ENCODE assay signal across 8 cellular contexts in genomic region chr14:65103150-65103760, GRCh38. TPM values are rescaled to one million over a fixed set of nuclear protein-coding genes. Genes with fewer than 3 reads are reported as not detected.
DNase-seq lines count a peak whose midpoint lies in the region; ATAC-seq and TF ChIP-seq lines count a peak whose summit lies in the region.

No MANE protein-coding gene starts in this region.

- H3K4me1 ChIP-seq in endodermal cell (ENCODE audit: control insufficient read depth, insufficient read depth, low read length): no peaks in the 10 kb centered on the region
- H3K4me1 ChIP-seq in neuron (ENCODE audit: insufficient read depth, low read length): peaks cover 10% of the 10 kb centered on the region

- no peaks in the 10 kb centered on the region for H3K9me3 ChIP-seq in endodermal cell (ENCODE audit: control insufficient read depth, low read length)
- no peaks in the 10 kb centered on the region for H3K9me3 ChIP-seq in neuron (ENCODE audit: low read length)

- H3K36me3 ChIP-seq in endodermal cell (ENCODE audit: control insufficient read depth, insufficient read depth, low read length) (peaks cover 8% of the 10 kb centered on the region), neuron (ENCODE audit: insufficient read depth, low read length) (peaks cover 1% of the 10 kb centered on the region)

- H3K36me3 Mint-ChIP-seq in endodermal cell (ENCODE audit: low read depth): peaks cover 3% of the 10 kb centered on the region

- H3K4me1 Mint-ChIP-seq in endodermal cell: peaks cover 11% of the 10 kb centered on the region

- peak overlapping the region; percentile 83 for H3K4me3 Mint-ChIP-seq in endodermal cell

- H3K4me3 ChIP-seq in endodermal cell (ENCODE audit: low read length): peak overlapping the region; percentile 91
- H3K4me3 ChIP-seq in neuron (ENCODE audit: low read length): peak overlapping the region; percentile 62

- peaks cover 14% of the 10 kb centered on the region for H3K27me3 ChIP-seq in endodermal cell (ENCODE audit: control insufficient read depth, insufficient read depth, low read length, poor library complexity, severe bottlenecking)
- H3K27me3 ChIP-seq in neuron (ENCODE audit: insufficient read depth, low read length): no peaks in the 10 kb centered on the region

- peak overlapping the region; percentile 95 for H2AFZ ChIP-seq in neuron (ENCODE audit: low read depth, low read length)

- 18 to 23% methylated on average over 15 to 22 of the region's 22 CpGs for WGBS in endodermal cell (ENCODE audit: insufficient coverage in 1 of 2, insufficient read length in 1 of 2), 2 experiments

- peak overlapping the region; percentile 50 for H3K9ac ChIP-seq in endodermal cell (ENCODE audit: extremely low read depth, low read length, poor library complexity, severe bottlenecking)

- ATAC-seq in HG03196 (IDR thresholded peaks at IDR 0.05; ENCODE audit: unreplicated experiment) (no peak), GM21526 (IDR thresholded peaks at IDR 0.05; ENCODE audit: low FRiP score, unreplicated experiment) (no peak)

- no peak for TF ChIP-seq CTCF in endodermal cell (conservative IDR thresholded peaks at IDR 0.05)

- H3K27ac Mint-ChIP-seq in endodermal cell: peak overlapping the region; percentile 71

- DNase-seq in DMS79 treated with DMSO at 0.1 percent for 48 hours (lab: John Stamatoyannopoulos, UW): peak; percentile 67
- peak; percentile 28 for DNase-seq in HS-5 (ENCODE audit: low read depth)
- DNase-seq in SHP77 treated with DMSO at 0.1 percent for 48 hours (lab: John Stamatoyannopoulos, UW): peak; percentile 53
- DNase-seq in endodermal cell: no peak
- no peak for DNase-seq in dedifferentiated amniotic fluid mesenchymal stem cell (ENCODE audit: extremely low spot score)

- H3K27ac ChIP-seq in endodermal cell (ENCODE audit: low read depth, low read length): no peak overlapping the region

- no peaks in the 10 kb centered on the region for H3K9me3 Mint-ChIP-seq in endodermal cell

- peaks cover 16% of the 10 kb centered on the region for H3K27me3 Mint-ChIP-seq in endodermal cell (ENCODE audit: insufficient read depth)

RNA-seq across cellular contexts. Expression of gene MAX, which starts 0.9 kb away (rescaled TPM):
- total RNA-seq in endodermal cell: 10 to 100 TPM; 44.3 to 49.0 TPM
- 36.4 TPM for polyA plus RNA-seq in endodermal cell (2013, experiment 1 of 2)
- polyA plus RNA-seq in endodermal cell (2013, experiment 2 of 2): 30.5 TPM

Comparison
In these comparisons a context has a peak if more than half of its experiments do, and no peak if none do; other contexts are left out.
1. DNase-seq: peak in DMS79 treated with DMSO at 0.1 percent for 48 hours (single experiment), HS-5 (single experiment) and SHP77 treated with DMSO at 0.1 percent for 48 hours (single experiment); none in endodermal cell (single experiment) and dedifferentiated amniotic fluid mesenchymal stem cell (single experiment).